1 cellular context compared by ENCODE assay signal in genomic region chr2:43358688-43359201, GRCh38.
TF ChIP-seq lines count a peak whose summit lies in the region.

No MANE protein-coding gene starts in this region.

TF ChIP-seq in HepG2, 621 proteins besides CTCF, POLR2A, EP300 and RAD21 (continued from another document and continues in another):
- no peak for TF ChIP-seq ATF5 (CRISPR knock-in tag; IDR thresholded peaks at IDR 0.05; ENCODE audit: low read depth)
- 0 out of 2 replicates have a peak, but pooled peaks have one; percentile 15 for TF ChIP-seq HMG20A (CRISPR knock-in tag; IDR thresholded peaks at IDR 0.05; ENCODE audit: borderline replicate concordance)
- TF ChIP-seq ZNF891 (CRISPR knock-in tag; IDR thresholded peaks at IDR 0.05) = no peak
- TF ChIP-seq BCL6 (CRISPR knock-in tag; IDR thresholded peaks at IDR 0.05) = no peak
- TF ChIP-seq ZNF883 (CRISPR knock-in tag; IDR thresholded peaks at IDR 0.05; ENCODE audit: not compliant biosample characterization) = no peak
- TF ChIP-seq ZFP82 (CRISPR knock-in tag; IDR thresholded peaks at IDR 0.05; ENCODE audit: borderline replicate concordance) = no peak
- peak; percentile 42; the same call in 1 of the 2 replicates for TF ChIP-seq ARID5B (CRISPR knock-in tag; IDR thresholded peaks at IDR 0.05)
- no peak for TF ChIP-seq PLRG1 (conservative IDR thresholded peaks at IDR 0.05)
- peak; percentile 38; the same call in 1 of the 2 replicates for TF ChIP-seq MYPOP (CRISPR knock-in tag; IDR thresholded peaks at IDR 0.05)
- TF ChIP-seq ZNF605 (CRISPR knock-in tag; IDR thresholded peaks at IDR 0.05) = no peak
- 0 out of 2 replicates have a peak, but pooled peaks have one; percentile 28 for TF ChIP-seq ZMYM2 (CRISPR knock-in tag; IDR thresholded peaks at IDR 0.05)
- TF ChIP-seq NCOA2 (CRISPR knock-in tag; IDR thresholded peaks at IDR 0.05) = peak; percentile 61
- no peak for TF ChIP-seq ZHX2 (IDR thresholded peaks at IDR 0.05; ENCODE audit: low read depth)
- TF ChIP-seq ZHX2 (CRISPR knock-in tag; IDR thresholded peaks at IDR 0.05; ENCODE audit: borderline replicate concordance) = no peak
- TF ChIP-seq MTERF4 (CRISPR knock-in tag; IDR thresholded peaks at IDR 0.05) = no peak
- no peak for TF ChIP-seq LCORL (IDR thresholded peaks at IDR 0.05)
- 0 out of 2 replicates have a peak, but pooled peaks have one; percentile 26 for TF ChIP-seq LCORL (CRISPR knock-in tag; IDR thresholded peaks at IDR 0.05)
- no peak for TF ChIP-seq CC2D1A (CRISPR knock-in tag; IDR thresholded peaks at IDR 0.05)
- TF ChIP-seq SRY (CRISPR knock-in tag; IDR thresholded peaks at IDR 0.05) = no peak
- no peak for TF ChIP-seq FOXK2 (IDR thresholded peaks at IDR 0.05)
- TF ChIP-seq CREBL2 (CRISPR knock-in tag; IDR thresholded peaks at IDR 0.05; ENCODE audit: borderline replicate concordance) = no peak
- TF ChIP-seq ZNF564 (CRISPR knock-in tag; IDR thresholded peaks at IDR 0.05) = no peak
- peak; percentile 38; the same call in 1 of the 2 replicates for TF ChIP-seq GFI1 (CRISPR knock-in tag; IDR thresholded peaks at IDR 0.05; ENCODE audit: borderline replicate concordance)
- peak; percentile 56 for TF ChIP-seq PAXIP1 (CRISPR knock-in tag; conservative IDR thresholded peaks at IDR 0.05)
- TF ChIP-seq KDM6A (CRISPR knock-in tag; IDR thresholded peaks at IDR 0.05; ENCODE audit: low read depth) = no peak
- TF ChIP-seq SALL2 (CRISPR knock-in tag; IDR thresholded peaks at IDR 0.05) = no peak
- no peak for TF ChIP-seq ZBTB3 (CRISPR knock-in tag; IDR thresholded peaks at IDR 0.05; ENCODE audit: borderline replicate concordance, low read depth)
- peak; percentile 33; the same call in 1 of the 2 replicates for TF ChIP-seq ZFX (CRISPR knock-in tag; IDR thresholded peaks at IDR 0.05; ENCODE audit: low read depth)
- TF ChIP-seq ERF (CRISPR knock-in tag; IDR thresholded peaks at IDR 0.05) = no peak
- TF ChIP-seq ZNF800 (CRISPR knock-in tag; IDR thresholded peaks at IDR 0.05) = no peak
- peak; percentile 91 for TF ChIP-seq ZKSCAN8 (CRISPR knock-in tag; IDR thresholded peaks at IDR 0.05; ENCODE audit: borderline replicate concordance)
- TF ChIP-seq ZNF589 (CRISPR knock-in tag; conservative IDR thresholded peaks at IDR 0.05) = no peak
- no peak for TF ChIP-seq MTA1 (CRISPR knock-in tag; IDR thresholded peaks at IDR 0.05; ENCODE audit: borderline replicate concordance)
- no peak for TF ChIP-seq SIX4 (CRISPR knock-in tag; IDR thresholded peaks at IDR 0.05)
- no peak for TF ChIP-seq PITX1 (CRISPR knock-in tag; IDR thresholded peaks at IDR 0.05)
- peak; percentile 35 for TF ChIP-seq TEAD3 (CRISPR knock-in tag; optimal IDR thresholded peaks at IDR 0.05; ENCODE audit: borderline replicate concordance)
- 0 out of 2 replicates have a peak, but pooled peaks have one; percentile 30 for TF ChIP-seq ZBTB7B (CRISPR knock-in tag; IDR thresholded peaks at IDR 0.05)
- no peak for TF ChIP-seq ZNF850 (CRISPR knock-in tag; conservative IDR thresholded peaks at IDR 0.05)
- no peak for TF ChIP-seq E2F2 (CRISPR knock-in tag; IDR thresholded peaks at IDR 0.05; ENCODE audit: borderline replicate concordance)
- TF ChIP-seq ZBTB25 (CRISPR knock-in tag; IDR thresholded peaks at IDR 0.05) = no peak
- peak; percentile 50; the same call in 1 of the 2 replicates for TF ChIP-seq SOX5 (CRISPR knock-in tag; IDR thresholded peaks at IDR 0.05; ENCODE audit: borderline replicate concordance)
